ENCODE assay signal across 9 cellular contexts in the genomic region with DNA sequence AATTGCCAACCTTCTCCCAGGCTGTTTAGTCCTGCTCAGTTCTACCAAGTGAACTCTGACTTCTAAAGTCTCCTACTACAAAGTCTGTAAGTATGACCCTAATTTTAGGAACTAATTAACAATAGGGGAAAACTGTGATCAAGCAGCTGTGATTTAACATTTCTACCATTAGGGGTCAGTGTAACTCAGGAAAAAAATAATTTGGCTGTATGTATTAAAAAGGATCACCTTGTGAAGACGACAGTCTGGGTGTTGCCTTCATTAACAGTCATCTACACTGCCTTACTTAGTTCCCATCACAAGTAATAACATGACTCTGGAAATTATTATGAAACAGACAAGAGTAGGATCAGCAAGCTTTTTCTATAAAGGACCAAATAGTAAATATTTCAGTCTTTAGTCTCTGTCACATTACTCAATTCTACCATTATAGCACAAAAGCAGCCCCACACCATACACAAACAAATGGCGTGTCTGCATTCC. TPM values are rescaled to one million over a fixed set of nuclear protein-coding genes. Genes with fewer than 3 reads are reported as not detected.
DNase-seq lines count a peak whose midpoint lies in the region; ATAC-seq and TF ChIP-seq lines count a peak whose summit lies in the region.
"Had no signal": no experiment of that assay in that cellular context is flagged by ENCODE, and none has a peak within 500 bp of the region (broad histone marks: within the 10 kb centered on the region; RNA-seq: fewer than 3 reads in every experiment).

No MANE protein-coding gene starts in this region.

- H3K9me3 ChIP-seq in adipocyte (ENCODE audit: control insufficient read depth, low read length) = no peaks in the 10 kb centered on the region

- H3K27ac Mint-ChIP-seq in natural killer cell = no peak overlapping the region
- no peak overlapping the region for H3K27ac Mint-ChIP-seq in natural killer cell treated with Interleukin-12 subunit alpha and Interleukin-12 subunit beta and Interleukin-15 and Interleukin-18, amount 100 ng/mL, for 72 hours
- H3K27ac Mint-ChIP-seq: activated naive CD8-positive, alpha-beta T cell had no signal

- no peak for ATAC-seq in natural killer cell
- no peak for ATAC-seq in natural killer cell treated with Interleukin-12 subunit alpha and Interleukin-12 subunit beta and Interleukin-15 and Interleukin-18, amount 100 ng/mL, for 72 hours
- no peak for ATAC-seq in HG02885 (IDR thresholded peaks at IDR 0.05; ENCODE audit: poor library complexity, unreplicated experiment)
- ATAC-seq in HG02759 (IDR thresholded peaks at IDR 0.05; ENCODE audit: unreplicated experiment) = no peak

- no peaks in the 10 kb centered on the region for H3K9me3 Mint-ChIP-seq in natural killer cell
- no peaks in the 10 kb centered on the region for H3K9me3 Mint-ChIP-seq in natural killer cell treated with Interleukin-12 subunit alpha and Interleukin-12 subunit beta and Interleukin-15 and Interleukin-18, amount 100 ng/mL, for 72 hours

- peaks cover 14% of the 10 kb centered on the region in 2 donors for H3K27me3 Mint-ChIP-seq in natural killer cell (ENCODE audit: low read depth in 2 of 2)
- peaks cover 17% of the 10 kb centered on the region in 2 donors for H3K27me3 Mint-ChIP-seq in natural killer cell treated with Interleukin-12 subunit alpha and Interleukin-12 subunit beta and Interleukin-15 and Interleukin-18, amount 100 ng/mL, for 72 hours

- no peak overlapping the region for H3K4me3 Mint-ChIP-seq in natural killer cell
- no peak overlapping the region for H3K4me3 Mint-ChIP-seq in natural killer cell treated with Interleukin-12 subunit alpha and Interleukin-12 subunit beta and Interleukin-15 and Interleukin-18, amount 100 ng/mL, for 72 hours
- H3K4me3 Mint-ChIP-seq: activated naive CD8-positive, alpha-beta T cell had no signal

- DNase-seq in natural killer cell (no peak), NCI-H2081 treated with DMSO at 0.1 percent for 48 hours (lab: John Stamatoyannopoulos, UW) (peak; percentile 61), adipocyte (ENCODE audit: low read depth) (peak; percentile 67), kidney epithelial cell (ENCODE audit: low read depth) (no peak), UCSD-AML1 (lab: John Stamatoyannopoulos, UW; ENCODE audit: unreplicated experiment) (no peak)
- DNase-seq in natural killer cell treated with Interleukin-12 subunit alpha and Interleukin-12 subunit beta and Interleukin-15 and Interleukin-18, amount 100 ng/mL, for 72 hours (ENCODE audit: low spot score) = no peak

- H3K36me3 Mint-ChIP-seq in natural killer cell = no peaks in the 10 kb centered on the region
- H3K36me3 Mint-ChIP-seq in natural killer cell treated with Interleukin-12 subunit alpha and Interleukin-12 subunit beta and Interleukin-15 and Interleukin-18, amount 100 ng/mL, for 72 hours = no peaks in the 10 kb centered on the region
- H3K36me3 Mint-ChIP-seq: activated naive CD8-positive, alpha-beta T cell had no signal

- intact Hi-C loops in natural killer cell (cut with micrococcal nuclease) = loop anchor here (1.0 to 10.0 kb wide), 5 partner anchors 697 to 1702 kb away; a partner anchor contains a TSS

- no peak overlapping the region for H3K9ac ChIP-seq in adipocyte (ENCODE audit: low read length)

- TF ChIP-seq CTCF in natural killer cell (IDR thresholded peaks at IDR 0.05) = peak; percentile 83
- TF ChIP-seq CTCF in kidney epithelial cell (IDR thresholded peaks at IDR 0.05; ENCODE audit: insufficient read depth, low read length, poor library complexity, severe bottlenecking) = peak; percentile 57

- H3K4me3 ChIP-seq in adipocyte (ENCODE audit: low read length) = no peak overlapping the region
- no peak overlapping the region for H3K4me3 ChIP-seq in kidney epithelial cell (ENCODE audit: low read depth, low read length)

- peaks cover 4 to 7% of the 10 kb centered on the region in 2 donors for H3K4me1 Mint-ChIP-seq in natural killer cell
- peaks cover 7 to 11% of the 10 kb centered on the region in 2 donors for H3K4me1 Mint-ChIP-seq in natural killer cell treated with Interleukin-12 subunit alpha and Interleukin-12 subunit beta and Interleukin-15 and Interleukin-18, amount 100 ng/mL, for 72 hours (ENCODE audit: low read depth in 2 of 2)

- H3K4me1 ChIP-seq in adipocyte (ENCODE audit: control insufficient read depth, insufficient read depth, low read length) = peaks cover 9% of the 10 kb centered on the region

- H3K27me3 ChIP-seq in adipocyte (replicated peaks; ENCODE audit: control insufficient read depth, insufficient read depth, low read length) (no peaks in the 10 kb centered on the region), kidney epithelial cell (ENCODE audit: control insufficient read depth, insufficient read depth, low read length) (no peaks in the 10 kb centered on the region)

- H3K36me3 ChIP-seq in adipocyte (ENCODE audit: control insufficient read depth, insufficient read depth, low read length, severe bottlenecking) (no peaks in the 10 kb centered on the region), kidney epithelial cell (ENCODE audit: control insufficient read depth, insufficient read depth, low read length) (no peaks in the 10 kb centered on the region)

RNA-seq across cellular contexts. Expression of a gene that starts 4.2 kb away (rescaled TPM):
- 10 to 100 TPM; 17.9 to 20.1 (median 20.0) TPM for total RNA-seq in natural killer cell
- total RNA-seq in natural killer cell treated with Interleukin-12 subunit alpha and Interleukin-12 subunit beta and Interleukin-15 and Interleukin-18, amount 100 ng/mL, for 72 hours = 10 to 100 TPM; 14.0 to 14.9 TPM
- 16.8 and 23.3 TPM in 2 replicates for total RNA-seq in kidney epithelial cell

Comparison
In these comparisons a context has a peak if more than half of its experiments do, and no peak if none do; other contexts are left out.
1. DNase-seq: peak in NCI-H2081 treated with DMSO at 0.1 percent for 48 hours (single experiment) and adipocyte (single experiment); none in natural killer cell (single experiment), natural killer cell treated with Interleukin-12 subunit alpha and Interleukin-12 subunit beta and Interleukin-15 and Interleukin-18, amount 100 ng/mL, for 72 hours (single experiment), kidney epithelial cell (single experiment) and UCSD-AML1 (single experiment).